ENCODE assay signal across 8 cellular contexts in genomic region chr2:44171018-44171417, GRCh38. TPM values are rescaled to one million over a fixed set of nuclear protein-coding genes. Genes with fewer than 3 reads are reported as not detected.
A peak's percentile ranks its signal among the peaks of the same experiment; 100 is the strongest.
DNase-seq lines count a peak whose midpoint lies in the region; ATAC-seq, FAIRE-seq and TF ChIP-seq lines count a peak whose summit lies in the region.

No MANE protein-coding gene starts in this region.

- peaks cover 5% of the 10 kb centered on the region for H3K36me3 Mint-ChIP-seq in activated naive CD8-positive, alpha-beta T cell treated with anti-CD3 and anti-CD28 coated beads, Interleukin-2, amount 50 U/mL, for 24 hours (ENCODE audit: low read depth)

- H3K79me2 ChIP-seq in keratinocyte (ENCODE audit: control insufficient read depth, insufficient read depth, low read length) = peaks cover 65% of the 10 kb centered on the region

- FAIRE-seq in keratinocyte (lab: Jason Lieb, UNC) = no peak

- H3K4me1 ChIP-seq in cardiac muscle cell (ENCODE audit: low read depth) (peaks cover 11% of the 10 kb centered on the region), keratinocyte (ENCODE audit: control insufficient read depth, extremely low read depth, insufficient read depth, low read length) (peaks cover 17% of the 10 kb centered on the region), thoracic aorta (ENCODE audit: control insufficient read depth in 1 of 2, low read depth in 2 of 2) (peaks cover 38 to 51% of the 10 kb centered on the region in 2 donors)

- H3K4me2 ChIP-seq in keratinocyte (ENCODE audit: control insufficient read depth, extremely low read depth, insufficient read depth, low read depth, low read length) = peak overlapping the region; percentile 84

- H3K4me3 ChIP-seq in cardiac muscle cell (peak overlapping the region; percentile 86), keratinocyte (ENCODE audit: control insufficient read depth in 2 of 3, extremely low read depth in 1 of 3, insufficient read depth in 2 of 3, low read depth in 1 of 3, low read length in 3 of 3) (peak overlapping the region; percentile 60 to 99 (median 98)), thoracic aorta (peak overlapping the region; percentile 89)

- H3K27me3 ChIP-seq in cardiac muscle cell (no peaks in the 10 kb centered on the region), keratinocyte (ENCODE audit: control insufficient read depth, extremely low read depth, insufficient read depth, low read length) (no peaks in the 10 kb centered on the region), thoracic aorta (replicated peaks; ENCODE audit: insufficient read depth) (no peaks in the 10 kb centered on the region)

- DNase-seq in cardiac muscle cell (ENCODE audit: low read depth in 1 of 2, low spot score in 1 of 2) (peak in 1 of 2 donors; percentile 32), cardiac septum (ENCODE audit: low spot score) (no peak), keratinocyte (ENCODE audit: low read depth, low spot score) (peak; percentile 1), thoracic aorta (ENCODE audit: low spot score) (no peak), COLO829 (ENCODE audit: low spot score) (no peak), NCI-H446 (lab: John Stamatoyannopoulos, UW) (no peak)
- no peak for DNase-seq in activated naive CD8-positive, alpha-beta T cell treated with anti-CD3 and anti-CD28 coated beads, Interleukin-2, amount 50 U/mL, for 24 hours

- no peak for TF ChIP-seq CTCF in cardiac muscle cell (IDR thresholded peaks at IDR 0.05; ENCODE audit: low read depth, low read length)
- TF ChIP-seq CTCF in keratinocyte (optimal IDR thresholded peaks at IDR 0.05 in 1 of 3, IDR thresholded peaks at IDR 0.05 in 1 of 3, conservative IDR thresholded peaks at IDR 0.05 in 1 of 3; ENCODE audit: extremely low read depth in 1 of 3, insufficient read depth in 2 of 3, low read length in 3 of 3) = no peak
- TF ChIP-seq CTCF in thoracic aorta (IDR thresholded peaks at IDR 0.05) = no peak

- dilution Hi-C loops in keratinocyte (cut with MboI; ENCODE audit: extremely low pct_ligation_motif_present, low sequenced_read_pairs) = no loop called here

- H3K36me3 ChIP-seq in cardiac muscle cell (no peaks in the 10 kb centered on the region), keratinocyte (ENCODE audit: control insufficient read depth in 2 of 2, extremely low read depth in 1 of 2, insufficient read depth in 2 of 2, low read length in 2 of 2) (no peaks in the 10 kb centered on the region), thoracic aorta (no peaks in the 10 kb centered on the region)

- H3K4me3 Mint-ChIP-seq in activated naive CD8-positive, alpha-beta T cell treated with anti-CD3 and anti-CD28 coated beads, Interleukin-2, amount 50 U/mL, for 24 hours = peak overlapping the region; percentile 95

- intact Hi-C loops in cardiac septum (cut with DNase I) = no loop called here

- peak overlapping the region; percentile 96 for H3K9ac ChIP-seq in keratinocyte (ENCODE audit: control insufficient read depth, extremely low read depth, insufficient read depth, low read length)

- H3K27ac ChIP-seq in cardiac muscle cell = no peak overlapping the region
- H3K27ac ChIP-seq in keratinocyte (ENCODE audit: control insufficient read depth, insufficient read depth, low read length) = peak overlapping the region; percentile 92
- peak overlapping the region; percentile 97 for H3K27ac ChIP-seq in thoracic aorta

- peak overlapping the region; percentile 65 for H3K27ac Mint-ChIP-seq in activated naive CD8-positive, alpha-beta T cell treated with anti-CD3 and anti-CD28 coated beads, Interleukin-2, amount 50 U/mL, for 24 hours

- H3K4me1 Mint-ChIP-seq in activated naive CD8-positive, alpha-beta T cell treated with anti-CD3 and anti-CD28 coated beads, Interleukin-2, amount 50 U/mL, for 24 hours = peaks cover 60% of the 10 kb centered on the region

- no peaks in the 10 kb centered on the region for H3K9me3 Mint-ChIP-seq in activated naive CD8-positive, alpha-beta T cell treated with anti-CD3 and anti-CD28 coated beads, Interleukin-2, amount 50 U/mL, for 24 hours

- H3K9me3 ChIP-seq in cardiac muscle cell (ENCODE audit: low read depth) = no peaks in the 10 kb centered on the region
- no peaks in the 10 kb centered on the region for H3K9me3 ChIP-seq in keratinocyte (ENCODE audit: control insufficient read depth, low read depth, low read length)
- no peaks in the 10 kb centered on the region for H3K9me3 ChIP-seq in thoracic aorta

- no peak for ATAC-seq in activated naive CD8-positive, alpha-beta T cell treated with anti-CD3 and anti-CD28 coated beads, Interleukin-2, amount 50 U/mL, for 24 hours
- ATAC-seq in thoracic aorta (ENCODE audit: insufficient number of reproducible peaks, low FRiP score, low read depth) = no peak
- ATAC-seq in GM21825 (IDR thresholded peaks at IDR 0.05; ENCODE audit: unreplicated experiment) = no peak

- H2AFZ ChIP-seq in keratinocyte (ENCODE audit: control insufficient read depth, low read length) = no peak overlapping the region

- H3K9me1 ChIP-seq in keratinocyte (ENCODE audit: control insufficient read depth, extremely low read depth, insufficient read depth, low read length) = no peaks in the 10 kb centered on the region

- peaks cover 3% of the 10 kb centered on the region for H4K20me1 ChIP-seq in keratinocyte (ENCODE audit: control insufficient read depth, extremely low read depth, insufficient read depth, low read length)

- no peaks in the 10 kb centered on the region for H3K27me3 Mint-ChIP-seq in activated naive CD8-positive, alpha-beta T cell treated with anti-CD3 and anti-CD28 coated beads, Interleukin-2, amount 50 U/mL, for 24 hours

RNA-seq across cellular contexts. Expression of gene PPM1B, which starts 2.3 kb away (rescaled TPM):
- 30.8 and 81.2 TPM in 2 replicates for total RNA-seq in cardiac muscle cell
- 54.8 and 74.0 TPM in 2 replicates for polyA plus RNA-seq in cardiac muscle cell
- total RNA-seq in cardiac septum = 68.4 TPM
- 14.6 to 34.5 TPM (median 23.0 TPM) in 3 replicates for polyA plus RNA-seq in keratinocyte
- 18.7 TPM for polyA plus RNA-seq in keratinocyte (2011; ENCODE audit: low read depth)
- polyA plus RNA-seq in keratinocyte (2011; cell fraction: cytosol; rRNA removed) = 10.3 and 22.8 TPM in 2 replicates
- 20.5 and 24.7 TPM in 2 replicates for polyA plus RNA-seq in keratinocyte (2011; cell fraction: nucleus; rRNA removed)
- polyA plus RNA-seq in keratinocyte (2012; ENCODE audit: low replicate concordance) = 16.6 and 19.9 TPM in 2 replicates
- 15.7 to 44.7 TPM (median 17.7 TPM) in 3 replicates for polyA minus RNA-seq in keratinocyte
- polyA minus RNA-seq in keratinocyte (2011; cell fraction: cytosol; rRNA and poly(A)+ RNA removed) = 23.8 TPM
- 21.7 and 40.3 TPM in 2 replicates for polyA minus RNA-seq in keratinocyte (2011; cell fraction: nucleus; rRNA and poly(A)+ RNA removed)
- total RNA-seq in thoracic aorta = 10 to 100 TPM; 69.9 to 99.3 TPM
